Comparison of ENCODE assay signal across 27 cellular contexts in the genomic region with DNA sequence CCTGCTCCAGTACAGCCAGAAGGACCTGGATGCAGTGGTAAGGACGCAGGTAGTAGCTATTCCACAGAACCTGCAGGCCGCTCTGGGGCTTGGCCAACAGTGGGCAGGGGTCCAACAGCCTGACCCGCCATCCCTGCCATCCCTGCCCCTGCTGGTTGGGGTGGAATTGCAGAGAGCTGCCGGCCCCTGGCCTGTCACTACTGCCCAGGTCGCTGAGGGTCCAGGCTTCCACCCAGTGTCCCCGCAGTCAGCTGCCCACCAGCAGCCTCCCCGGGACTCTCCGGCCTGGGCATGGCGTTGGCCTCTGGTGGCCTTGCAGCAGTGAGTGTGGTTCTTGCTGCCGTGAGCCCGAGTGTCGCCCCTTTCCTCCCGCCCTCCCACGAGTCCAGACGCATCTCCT. TPM values are rescaled to one million over a fixed set of nuclear protein-coding genes. Genes with fewer than 3 reads are reported as not detected.
"Had no signal": no experiment of that assay in that cellular context is flagged by ENCODE, and none has a peak within 500 bp of the region (broad histone marks: within the 10 kb centered on the region; RNA-seq: fewer than 3 reads in every experiment).

No MANE protein-coding gene starts in this region.

- H3K4me3 Mint-ChIP-seq: mesothelial cell of epicardium had no signal

- H3K27me3 ChIP-seq: dorsolateral prefrontal cortex, esophagus muscularis mucosa, foreskin keratinocyte, gastroesophageal sphincter, heart right ventricle, left lung had no signal

- H3K27ac ChIP-seq: coronary artery, dorsolateral prefrontal cortex, esophagus muscularis mucosa, foreskin keratinocyte, gastroesophageal sphincter, heart right ventricle, left lung, lower lobe of right lung had no signal

- H3K27me3 Mint-ChIP-seq: naive B cell had no signal

- H3K27ac Mint-ChIP-seq: mesothelial cell of epicardium had no signal

- DNase-seq: dermis blood vessel endothelial cell; dorsolateral prefrontal cortex; effector CD4-positive, alpha-beta T cell; effector memory CD4-positive, alpha-beta T cell; foreskin keratinocyte; glutamatergic neuron; head of caudate nucleus; heart right ventricle; hippocampal formation; left cardiac atrium; left lung; left ventricle myocardium superior; lower lobe of right lung; mesenchymal stem cell; mucosa of descending colon; naive B cell had no signal

- ATAC-seq: foreskin keratinocyte, gastroesophageal sphincter, heart right ventricle, left cardiac atrium, left lung, left ventricle myocardium superior, lower lobe of right lung, mucosa of descending colon had no signal

- H3K4me1 ChIP-seq: esophagus muscularis mucosa, foreskin keratinocyte, gastroesophageal sphincter, left lung, lower lobe of right lung had no signal

- H3K4me3 ChIP-seq: coronary artery, dorsolateral prefrontal cortex, esophagus muscularis mucosa, gastroesophageal sphincter, heart right ventricle, left lung, lower lobe of right lung, mucosa of descending colon had no signal

- FAIRE-seq: colon, endometrium, endothelial cell of umbilical vein, frontal cortex, islet of Langerhans, keratinocyte had no signal

RNA-seq across cellular contexts. Expression of gene FGFR3, which starts 55.4 kb away (rescaled TPM):
- total RNA-seq: myocyte had no signal
